ENCODE assay signal across 1 cellular context in the genomic region with DNA sequence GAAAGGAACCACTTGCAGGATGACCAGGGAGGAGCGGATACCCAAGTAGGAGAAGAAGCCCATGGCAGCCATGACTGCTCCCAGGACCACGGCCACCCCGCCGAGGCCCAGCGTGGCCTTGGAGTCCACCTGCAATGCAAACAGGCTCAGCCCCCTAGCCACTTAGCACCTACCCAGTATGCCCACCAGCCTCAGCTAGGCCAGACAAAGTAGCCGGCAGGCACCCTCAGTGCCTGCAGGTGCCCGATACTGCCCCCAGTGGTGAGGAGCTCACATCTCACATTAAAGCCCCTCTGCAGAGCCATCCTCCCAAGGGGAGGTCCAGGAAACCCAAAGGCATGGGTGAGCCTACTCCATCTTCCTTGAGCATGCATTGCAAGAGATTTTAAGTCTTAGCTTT.
A peak's percentile ranks its signal among the peaks of the same experiment; 100 is the strongest.
TF ChIP-seq lines count a peak whose summit lies in the region.

No MANE protein-coding gene starts in this region.

TF ChIP-seq in GM12878, 131 proteins besides CTCF, POLR2A, EP300 and RAD21:
- TF ChIP-seq SREBF2 (IDR thresholded peaks at IDR 0.05; ENCODE audit: low read length) (no peak), HCFC1 (IDR thresholded peaks at IDR 0.05; ENCODE audit: low read length) (no peak), SRF (IDR thresholded peaks at IDR 0.05; ENCODE audit: low read depth in 2 of 2, low read length in 2 of 2) (no peak), POLR2AphosphoS5 (IDR thresholded peaks at IDR 0.05; ENCODE audit: low read length) (no peak), KAT2A (conservative IDR thresholded peaks at IDR 0.05; ENCODE audit: control insufficient read depth, low read depth, low read length) (no peak), BMI1 (IDR thresholded peaks at IDR 0.05; ENCODE audit: borderline replicate concordance) (no peak), SMC3 (IDR thresholded peaks at IDR 0.05; ENCODE audit: borderline replicate concordance, low read length) (peak; percentile 23; the same call in 1 of the 2 replicates), YY1 (IDR thresholded peaks at IDR 0.05; ENCODE audit: low read depth, low read length) (0 out of 2 replicates have a peak, but pooled peaks have one; percentile 40), ZSCAN29 (IDR thresholded peaks at IDR 0.05) (no peak), JUNB (IDR thresholded peaks at IDR 0.05) (no peak)
- TF ChIP-seq, protein P1, sequence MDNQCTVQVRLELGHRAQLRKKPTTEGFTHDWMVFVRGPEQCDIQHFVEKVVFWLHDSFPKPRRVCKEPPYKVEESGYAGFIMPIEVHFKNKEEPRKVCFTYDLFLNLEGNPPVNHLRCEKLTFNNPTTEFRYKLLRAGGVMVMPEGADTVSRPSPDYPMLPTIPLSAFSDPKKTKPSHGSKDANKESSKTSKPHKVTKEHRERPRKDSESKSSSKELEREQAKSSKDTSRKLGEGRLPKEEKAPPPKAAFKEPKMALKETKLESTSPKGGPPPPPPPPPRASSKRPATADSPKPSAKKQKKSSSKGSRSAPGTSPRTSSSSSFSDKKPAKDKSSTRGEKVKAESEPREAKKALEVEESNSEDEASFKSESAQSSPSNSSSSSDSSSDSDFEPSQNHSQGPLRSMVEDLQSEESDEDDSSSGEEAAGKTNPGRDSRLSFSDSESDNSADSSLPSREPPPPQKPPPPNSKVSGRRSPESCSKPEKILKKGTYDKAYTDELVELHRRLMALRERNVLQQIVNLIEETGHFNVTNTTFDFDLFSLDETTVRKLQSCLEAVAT (IDR thresholded peaks at IDR 0.05): no peak
- TF ChIP-seq, protein P2, sequence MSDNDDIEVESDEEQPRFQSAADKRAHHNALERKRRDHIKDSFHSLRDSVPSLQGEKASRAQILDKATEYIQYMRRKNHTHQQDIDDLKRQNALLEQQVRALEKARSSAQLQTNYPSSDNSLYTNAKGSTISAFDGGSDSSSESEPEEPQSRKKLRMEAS (IDR thresholded peaks at IDR 0.05; ENCODE audit: low read depth, low read length): no peak
- TF ChIP-seq, protein P3, sequence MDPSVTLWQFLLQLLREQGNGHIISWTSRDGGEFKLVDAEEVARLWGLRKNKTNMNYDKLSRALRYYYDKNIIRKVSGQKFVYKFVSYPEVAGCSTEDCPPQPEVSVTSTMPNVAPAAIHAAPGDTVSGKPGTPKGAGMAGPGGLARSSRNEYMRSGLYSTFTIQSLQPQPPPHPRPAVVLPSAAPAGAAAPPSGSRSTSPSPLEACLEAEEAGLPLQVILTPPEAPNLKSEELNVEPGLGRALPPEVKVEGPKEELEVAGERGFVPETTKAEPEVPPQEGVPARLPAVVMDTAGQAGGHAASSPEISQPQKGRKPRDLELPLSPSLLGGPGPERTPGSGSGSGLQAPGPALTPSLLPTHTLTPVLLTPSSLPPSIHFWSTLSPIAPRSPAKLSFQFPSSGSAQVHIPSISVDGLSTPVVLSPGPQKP (IDR thresholded peaks at IDR 0.05; ENCODE audit: low read depth, low read length): no peak
